ENCODE assay signal across 30 cellular contexts in genomic region chr10:59859570-59859969, GRCh38.
"Had no signal": no experiment of that assay in that cellular context is flagged by ENCODE, and none has a peak within 500 bp of the region (broad histone marks: within the 10 kb centered on the region; RNA-seq: fewer than 3 reads in every experiment).

No MANE protein-coding gene starts in this region.

- H3K27ac ChIP-seq: brain microvascular endothelial cell, coronary artery, dorsolateral prefrontal cortex, foreskin keratinocyte, gastrocnemius medialis, WERI-Rb-1 had no signal

- DNase-seq: activated B cell treated with CpG ODN at 0.5 μM for 24 hours; activated CD4-positive, alpha-beta T cell treated with anti-CD3 and anti-CD28 coated beads for 48 hours; activated CD4-positive, alpha-beta T cell treated with anti-CD3 and anti-CD28 coated beads, Interleukin-2, amount 50 U/mL, for 1 hour; activated CD4-positive, alpha-beta T cell treated with anti-CD3 and anti-CD28 coated beads, Interleukin-2, amount 50 U/mL, for 48 hours; activated CD8-positive, alpha-beta memory T cell treated with anti-CD3 and anti-CD28 coated beads for 24 hours; activated CD8-positive, alpha-beta T cell treated with anti-CD3 and anti-CD28 coated beads for 36 hours; activated gamma-delta T cell; activated naive CD4-positive, alpha-beta T cell; activated naive CD4-positive, alpha-beta T cell treated with anti-CD3 and anti-CD28 coated beads, Interleukin-2, amount 10 ng/mL, durations not matched to agents 7 days and 5 days; activated naive CD8-positive, alpha-beta T cell treated with anti-CD3 and anti-CD28 coated beads, Interleukin-2, amount 10 ng/mL, durations not matched to agents 7 days and 5 days; activated T-cell treated with anti-CD3 and anti-CD28 coated beads, Interleukin-2, amount 50 U/mL, for 48 hours; brain microvascular endothelial cell; dorsolateral prefrontal cortex; effector memory CD8-positive, alpha-beta T cell; erythroblast; foreskin keratinocyte; gastrocnemius medialis; glutamatergic neuron; T-helper 1 cell; T-helper 17 cell; T1000; WERI-Rb-1 had no signal

- H3K9me3 Mint-ChIP-seq: central memory CD8-positive, alpha-beta T cell; dendritic cell treated with granulocyte-macrophage colony-stimulating factor and Interleukin-4, amounts not matched to agents 40 ng/mL and 50 ng/mL, for 4 days; effector memory CD8-positive, alpha-beta T cell; T-helper 2 cell treated with Interferon-gamma antibody and Interleukin-4, amounts not matched to agents 5 μg/mL and 100 μg/mL, for 36 hours had no signal

- H3K36me3 ChIP-seq: ascending aorta, brain microvascular endothelial cell, esophagus muscularis mucosa, gastrocnemius medialis had no signal

- H3K9me3 ChIP-seq: ascending aorta, esophagus muscularis mucosa, gastrocnemius medialis had no signal

- H3K27me3 ChIP-seq: ascending aorta, brain microvascular endothelial cell, dorsolateral prefrontal cortex, esophagus muscularis mucosa, foreskin keratinocyte, gastrocnemius medialis had no signal

- H3K27me3 Mint-ChIP-seq: activated B cell treated with CpG ODN at 0.5 μM for 24 hours; activated CD8-positive, alpha-beta T cell treated with anti-CD3 and anti-CD28 coated beads for 36 hours; activated naive CD4-positive, alpha-beta T cell treated with anti-CD3 and anti-CD28 coated beads, Interleukin-2, amount 10 ng/mL, durations not matched to agents 7 days and 5 days; activated naive CD8-positive, alpha-beta T cell treated with anti-CD3 and anti-CD28 coated beads, Interleukin-2, amount 10 ng/mL, durations not matched to agents 7 days and 5 days; central memory CD8-positive, alpha-beta T cell; dendritic cell treated with granulocyte-macrophage colony-stimulating factor and Interleukin-4, amounts not matched to agents 40 ng/mL and 50 ng/mL, for 4 days; effector memory CD8-positive, alpha-beta T cell; T-helper 17 cell had no signal

- ATAC-seq: activated CD4-positive, CD25-positive, alpha-beta regulatory T cell treated with anti-CD3 and anti-CD28 coated beads, Interleukin-2, amount 50 U/mL, for 24 hours; activated CD8-positive, alpha-beta T cell treated with anti-CD3 and anti-CD28 coated beads for 36 hours; activated naive CD4-positive, alpha-beta T cell treated with anti-CD3 and anti-CD28 coated beads, Interleukin-2, amount 50 U/mL, for 72 hours; effector memory CD8-positive, alpha-beta T cell; foreskin keratinocyte; gastrocnemius medialis; T-helper 17 cell had no signal

- H3K4me3 Mint-ChIP-seq: activated B cell treated with CpG ODN at 0.5 μM for 24 hours; activated CD8-positive, alpha-beta T cell treated with anti-CD3 and anti-CD28 coated beads for 36 hours; activated naive CD4-positive, alpha-beta T cell treated with anti-CD3 and anti-CD28 coated beads, Interleukin-2, amount 10 ng/mL, durations not matched to agents 7 days and 5 days; activated naive CD8-positive, alpha-beta T cell treated with anti-CD3 and anti-CD28 coated beads, Interleukin-2, amount 10 ng/mL, durations not matched to agents 7 days and 5 days; central memory CD8-positive, alpha-beta T cell; dendritic cell treated with granulocyte-macrophage colony-stimulating factor and Interleukin-4, amounts not matched to agents 40 ng/mL and 50 ng/mL, for 4 days; effector memory CD8-positive, alpha-beta T cell; T-helper 17 cell; T-helper 2 cell treated with Interferon-gamma antibody and Interleukin-4, amounts not matched to agents 5 μg/mL and 100 μg/mL, for 36 hours had no signal

- H3K27ac Mint-ChIP-seq: activated B cell treated with CpG ODN at 0.5 μM for 24 hours; activated CD8-positive, alpha-beta T cell treated with anti-CD3 and anti-CD28 coated beads for 36 hours; activated naive CD4-positive, alpha-beta T cell treated with anti-CD3 and anti-CD28 coated beads, Interleukin-2, amount 10 ng/mL, durations not matched to agents 7 days and 5 days; activated naive CD8-positive, alpha-beta T cell treated with anti-CD3 and anti-CD28 coated beads, Interleukin-2, amount 10 ng/mL, durations not matched to agents 7 days and 5 days; dendritic cell treated with granulocyte-macrophage colony-stimulating factor and Interleukin-4, amounts not matched to agents 40 ng/mL and 50 ng/mL, for 4 days; effector memory CD8-positive, alpha-beta T cell; T-helper 17 cell; T-helper 2 cell treated with Interferon-gamma antibody and Interleukin-4, amounts not matched to agents 5 μg/mL and 100 μg/mL, for 36 hours had no signal

- H3K4me3 ChIP-seq: ascending aorta, coronary artery, dorsolateral prefrontal cortex, esophagus muscularis mucosa, gastrocnemius medialis had no signal
